Comparison of ENCODE assay signal across 39 cellular contexts in the genomic region with DNA sequence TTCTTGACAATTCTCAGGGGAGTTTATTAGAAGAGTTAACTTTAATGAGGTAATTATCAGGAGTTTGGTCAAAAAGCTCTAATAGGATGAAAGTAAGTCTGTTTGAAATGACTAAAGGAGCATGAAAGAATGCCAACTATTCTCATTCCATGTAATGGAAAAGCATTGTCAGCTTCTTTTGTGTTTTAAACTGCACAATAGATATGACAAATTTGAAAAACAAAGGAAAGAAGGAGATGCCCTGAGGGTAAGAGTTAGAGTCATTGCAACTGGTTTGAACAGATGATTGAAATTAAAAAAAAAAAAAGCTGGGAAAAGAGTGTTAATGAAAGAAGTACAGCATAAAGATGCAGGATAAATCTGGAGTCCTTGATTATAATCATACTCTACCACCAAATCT.
"Had no signal": no experiment of that assay in that cellular context is flagged by ENCODE, and none has a peak within 500 bp of the region (broad histone marks: within the 10 kb centered on the region; RNA-seq: fewer than 3 reads in every experiment).

No MANE protein-coding gene starts in this region.

- H3K36me3 Mint-ChIP-seq: activated CD8-positive, alpha-beta memory T cell treated with anti-CD3 and anti-CD28 coated beads, Interleukin-2, amount 10 ng/mL, durations not matched to agents 7 days and 5 days; activated naive CD4-positive, alpha-beta T cell treated with anti-CD3 and anti-CD28 coated beads, Interleukin-2, amount 50 U/mL, for 24 hours; activated naive CD8-positive, alpha-beta T cell treated with anti-CD3 and anti-CD28 coated beads for 36 hours had no signal

- DNase-seq: activated B cell treated with CpG ODN at 0.5 μM for 24 hours; activated CD4-positive, alpha-beta T cell treated with anti-CD3 and anti-CD28 coated beads for 48 hours; activated CD4-positive, alpha-beta T cell treated with anti-CD3 and anti-CD28 coated beads, Interleukin-2, amount 50 U/mL, for 1 hour; activated CD4-positive, alpha-beta T cell treated with anti-CD3 and anti-CD28 coated beads, Interleukin-2, amount 50 U/mL, for 48 hours; activated CD8-positive, alpha-beta memory T cell treated with anti-CD3 and anti-CD28 coated beads, Interleukin-2, amount 10 ng/mL, durations not matched to agents 7 days and 5 days; activated CD8-positive, alpha-beta memory T cell treated with anti-CD3 and anti-CD28 coated beads, Interleukin-2, amount 50 U/mL, for 4 hours; activated CD8-positive, alpha-beta T cell treated with anti-CD3 and anti-CD28 coated beads for 36 hours; activated effector memory CD4-positive, alpha-beta T cell treated with anti-CD3 and anti-CD28 coated beads, Interleukin-2, amount 50 U/mL, for 16 hours; activated naive CD4-positive, alpha-beta T cell treated with anti-CD3 and anti-CD28 coated beads for 36 hours; activated naive CD8-positive, alpha-beta T cell treated with anti-CD3 and anti-CD28 coated beads for 36 hours; activated naive CD8-positive, alpha-beta T cell treated with anti-CD3 and anti-CD28 coated beads, Interleukin-2, amount 50 U/mL, for 24 hours; activated T-cell treated with anti-CD3 and anti-CD28 coated beads, Interleukin-2, amount 50 U/mL, for 1 hour; activated T-cell treated with anti-CD3 and anti-CD28 coated beads, Interleukin-2, amount 50 U/mL, for 48 hours; adrenal gland; amygdala; aorta; body of pancreas; dorsolateral prefrontal cortex; effector memory CD4-positive, alpha-beta T cell; endodermal cell; erythroblast; gastrocnemius medialis; glutamatergic neuron; heart left ventricle; T-helper 1 cell; T-helper 17 cell; T1000; WERI-Rb-1 had no signal

- H3K9me3 ChIP-seq: body of pancreas, esophagus muscularis mucosa had no signal

- H3K36me3 ChIP-seq: adrenal gland, cardiac muscle cell, esophagus muscularis mucosa, gastrocnemius medialis, heart left ventricle, WERI-Rb-1 had no signal

- H3K27me3 Mint-ChIP-seq: activated B cell treated with CpG ODN at 0.5 μM for 24 hours; activated CD8-positive, alpha-beta memory T cell treated with anti-CD3 and anti-CD28 coated beads, Interleukin-2, amount 10 ng/mL, durations not matched to agents 7 days and 5 days; activated CD8-positive, alpha-beta T cell treated with anti-CD3 and anti-CD28 coated beads for 36 hours; activated naive CD4-positive, alpha-beta T cell treated with anti-CD3 and anti-CD28 coated beads, Interleukin-2, amount 50 U/mL, for 24 hours; activated naive CD8-positive, alpha-beta T cell treated with anti-CD3 and anti-CD28 coated beads for 36 hours; activated naive CD8-positive, alpha-beta T cell treated with anti-CD3 and anti-CD28 coated beads, Interleukin-2, amount 50 U/mL, for 24 hours; central memory CD8-positive, alpha-beta T cell; dendritic cell treated with granulocyte-macrophage colony-stimulating factor and Interleukin-4, amounts not matched to agents 40 ng/mL and 50 ng/mL, for 4 days; T-helper 17 cell had no signal

- H3K27ac ChIP-seq: adrenal gland, body of pancreas, cardiac muscle cell, coronary artery, dorsolateral prefrontal cortex, esophagus muscularis mucosa, foreskin keratinocyte, gastrocnemius medialis, heart left ventricle, WERI-Rb-1 had no signal

- H3K4me3 ChIP-seq: adrenal gland, body of pancreas, cardiac muscle cell, coronary artery, dorsolateral prefrontal cortex, esophagus muscularis mucosa, gastrocnemius medialis, heart left ventricle had no signal

- H3K27me3 ChIP-seq: adrenal gland, body of pancreas, cardiac muscle cell, dorsolateral prefrontal cortex, esophagus muscularis mucosa, foreskin keratinocyte, gastrocnemius medialis, heart left ventricle had no signal

- H3K4me1 Mint-ChIP-seq: activated B cell treated with CpG ODN at 0.5 μM for 24 hours; activated CD8-positive, alpha-beta memory T cell treated with anti-CD3 and anti-CD28 coated beads, Interleukin-2, amount 10 ng/mL, durations not matched to agents 7 days and 5 days; activated naive CD4-positive, alpha-beta T cell treated with anti-CD3 and anti-CD28 coated beads, Interleukin-2, amount 50 U/mL, for 24 hours; activated naive CD8-positive, alpha-beta T cell treated with anti-CD3 and anti-CD28 coated beads for 36 hours; activated naive CD8-positive, alpha-beta T cell treated with anti-CD3 and anti-CD28 coated beads, Interleukin-2, amount 50 U/mL, for 24 hours; central memory CD8-positive, alpha-beta T cell; endodermal cell; T-helper 17 cell had no signal

- H3K4me3 Mint-ChIP-seq: activated B cell treated with CpG ODN at 0.5 μM for 24 hours; activated CD8-positive, alpha-beta memory T cell treated with anti-CD3 and anti-CD28 coated beads, Interleukin-2, amount 10 ng/mL, durations not matched to agents 7 days and 5 days; activated CD8-positive, alpha-beta T cell treated with anti-CD3 and anti-CD28 coated beads for 36 hours; activated naive CD4-positive, alpha-beta T cell treated with anti-CD3 and anti-CD28 coated beads for 36 hours; activated naive CD4-positive, alpha-beta T cell treated with anti-CD3 and anti-CD28 coated beads, Interleukin-2, amount 50 U/mL, for 24 hours; activated naive CD8-positive, alpha-beta T cell treated with anti-CD3 and anti-CD28 coated beads for 36 hours; activated naive CD8-positive, alpha-beta T cell treated with anti-CD3 and anti-CD28 coated beads, Interleukin-2, amount 50 U/mL, for 24 hours; activated T-helper 1 cell treated with anti-CD3 and anti-CD28 coated beads, Interleukin-12 subunit alpha, Interleukin-12 subunit beta, Interleukin-2, Interleukin-4 antibody, amounts not matched to agents 30 ng/mL and 10 ng/mL and 1 ng/mL, durations not matched to agents 14 hours and 24 hours and 36 hours; central memory CD8-positive, alpha-beta T cell; dendritic cell treated with granulocyte-macrophage colony-stimulating factor and Interleukin-4, amounts not matched to agents 40 ng/mL and 50 ng/mL, for 4 days; endodermal cell; T-helper 17 cell; T-helper 2 cell treated with Interferon-gamma antibody and Interleukin-4, amounts not matched to agents 5 μg/mL and 100 μg/mL, for 36 hours had no signal

- H3K4me1 ChIP-seq: adrenal gland, body of pancreas, esophagus muscularis mucosa, foreskin keratinocyte, gastrocnemius medialis, heart left ventricle had no signal

- H3K27ac Mint-ChIP-seq: activated B cell treated with CpG ODN at 0.5 μM for 24 hours; activated CD8-positive, alpha-beta memory T cell treated with anti-CD3 and anti-CD28 coated beads, Interleukin-2, amount 10 ng/mL, durations not matched to agents 7 days and 5 days; activated CD8-positive, alpha-beta T cell treated with anti-CD3 and anti-CD28 coated beads for 36 hours; activated naive CD4-positive, alpha-beta T cell treated with anti-CD3 and anti-CD28 coated beads for 36 hours; activated naive CD4-positive, alpha-beta T cell treated with anti-CD3 and anti-CD28 coated beads, Interleukin-2, amount 50 U/mL, for 24 hours; activated naive CD8-positive, alpha-beta T cell treated with anti-CD3 and anti-CD28 coated beads for 36 hours; activated naive CD8-positive, alpha-beta T cell treated with anti-CD3 and anti-CD28 coated beads, Interleukin-2, amount 50 U/mL, for 24 hours; activated T-helper 1 cell treated with anti-CD3 and anti-CD28 coated beads, Interleukin-12 subunit alpha, Interleukin-12 subunit beta, Interleukin-2, Interleukin-4 antibody, amounts not matched to agents 30 ng/mL and 10 ng/mL and 1 ng/mL, durations not matched to agents 14 hours and 24 hours and 36 hours; activated T-helper 2 cell treated with anti-CD3 and anti-CD28 coated beads, Interferon-gamma antibody, Interleukin-2, Interleukin-4, amounts not matched to agents 10 μg/mL and 5 μg/mL and 100 μg/mL, durations not matched to agents 14 hours and 24 hours and 36 hours; dendritic cell treated with granulocyte-macrophage colony-stimulating factor and Interleukin-4, amounts not matched to agents 40 ng/mL and 50 ng/mL, for 4 days; endodermal cell; T-helper 17 cell; T-helper 2 cell treated with Interferon-gamma antibody and Interleukin-4, amounts not matched to agents 5 μg/mL and 100 μg/mL, for 36 hours had no signal

- ATAC-seq: activated CD4-positive, CD25-positive, alpha-beta regulatory T cell treated with anti-CD3 and anti-CD28 coated beads, Interleukin-2, amount 50 U/mL, for 24 hours; activated CD8-positive, alpha-beta memory T cell treated with anti-CD3 and anti-CD28 coated beads, Interleukin-2, amount 10 ng/mL, durations not matched to agents 7 days and 5 days; activated CD8-positive, alpha-beta T cell treated with anti-CD3 and anti-CD28 coated beads for 36 hours; activated naive CD8-positive, alpha-beta T cell treated with anti-CD3 and anti-CD28 coated beads, Interleukin-2, amount 50 U/mL, for 24 hours; body of pancreas; foreskin keratinocyte; gastrocnemius medialis; heart left ventricle; T-helper 17 cell had no signal

- H3K9me3 Mint-ChIP-seq: endodermal cell had no signal
